Comparison of ENCODE assay signal across 8 cellular contexts in the genomic region with DNA sequence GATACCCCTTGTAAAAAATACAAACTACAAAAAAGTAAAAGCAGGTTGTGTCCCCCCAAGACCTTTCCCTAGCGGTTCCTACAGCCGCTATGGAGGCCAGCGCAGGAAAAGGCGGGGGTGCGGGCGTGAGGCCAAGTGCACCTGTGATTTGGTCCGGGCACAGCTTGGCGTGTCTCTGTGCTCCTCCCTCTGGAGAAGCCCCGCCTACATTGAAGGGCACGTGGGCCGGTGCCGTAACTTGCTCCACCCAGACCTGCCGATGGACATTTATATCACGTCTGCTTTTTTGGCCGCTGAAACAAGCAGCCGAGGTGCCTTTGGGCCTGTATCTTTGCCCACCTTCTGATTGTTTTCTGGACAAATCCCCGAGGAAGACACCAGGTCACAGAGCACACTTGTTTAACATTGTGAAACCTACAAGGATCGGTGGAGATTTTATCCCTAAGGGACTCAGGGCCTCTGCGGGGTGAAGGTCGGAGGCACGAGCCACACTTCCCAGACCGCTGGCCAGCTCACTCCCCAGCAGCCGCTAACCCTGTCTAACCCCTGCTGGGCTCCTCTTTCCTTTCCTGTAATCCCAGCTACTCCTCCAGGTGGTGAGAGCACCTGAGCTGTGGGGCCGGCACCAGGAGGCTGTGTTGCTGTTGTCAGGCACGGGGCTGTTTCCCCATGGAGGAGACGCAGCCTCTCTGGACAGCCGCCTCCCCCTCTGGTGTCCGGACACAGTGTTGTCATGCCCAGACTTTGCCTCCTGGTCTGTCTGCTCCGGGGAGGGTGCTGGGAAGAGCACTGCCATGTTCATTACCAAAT. TPM values are rescaled to one million over a fixed set of nuclear protein-coding genes. Genes with fewer than 3 reads are reported as not detected.
DNase-seq lines count a peak whose midpoint lies in the region; ATAC-seq and TF ChIP-seq lines count a peak whose summit lies in the region.

No MANE protein-coding gene starts in this region.

- intact Hi-C loops in natural killer cell (cut with micrococcal nuclease) (no loop called here), right lobe of liver (cut with DNase I) (no loop called here), vagina (cut with DNase I) (loop anchor here (10.0 kb wide), 1 partner anchor 54 kb away; no protein-coding TSS in a partner anchor)

- H3K27ac Mint-ChIP-seq in natural killer cell (no peak overlapping the region), brain (peak overlapping the region in 3 of 5 experiments; percentile 63 to 88 (median 79))
- H3K27ac Mint-ChIP-seq in natural killer cell treated with Interleukin-12 subunit alpha and Interleukin-12 subunit beta and Interleukin-15 and Interleukin-18, amount 100 ng/mL, for 72 hours: no peak overlapping the region

- peaks cover 3 to 33% (median 17%) of the 10 kb centered on the region in 4 donors for H3K4me1 ChIP-seq in right lobe of liver
- peaks cover 64% of the 10 kb centered on the region for H3K4me1 ChIP-seq in vagina

- peak; percentile 42 for TF ChIP-seq POLR2A in right lobe of liver (IDR thresholded peaks at IDR 0.05)
- no peak for TF ChIP-seq POLR2A in vagina (IDR thresholded peaks at IDR 0.05)

- H3K9me3 Mint-ChIP-seq in natural killer cell (no peaks in the 10 kb centered on the region), brain (no peaks in the 10 kb centered on the region)
- H3K9me3 Mint-ChIP-seq in natural killer cell treated with Interleukin-12 subunit alpha and Interleukin-12 subunit beta and Interleukin-15 and Interleukin-18, amount 100 ng/mL, for 72 hours: no peaks in the 10 kb centered on the region

- DNase-seq in natural killer cell (no peak), right lobe of liver (peak; percentile 83 to 93 (median 91)), vagina (ENCODE audit: extremely low spot score in 2 of 2) (no peak), GM20000 (ENCODE audit: low spot score) (no peak)
- no peak for DNase-seq in natural killer cell treated with Interleukin-12 subunit alpha and Interleukin-12 subunit beta and Interleukin-15 and Interleukin-18, amount 100 ng/mL, for 72 hours (ENCODE audit: low spot score)

- peak overlapping the region in 2 of 3 donors; percentile 34 to 37 for H3K4me3 ChIP-seq in right lobe of liver
- no peak overlapping the region for H3K4me3 ChIP-seq in vagina

- H3K27me3 ChIP-seq in right lobe of liver (no peaks in the 10 kb centered on the region), vagina (no peaks in the 10 kb centered on the region)

- TF ChIP-seq CTCF in natural killer cell (IDR thresholded peaks at IDR 0.05) (no peak), brain (conservative IDR thresholded peaks at IDR 0.05) (no peak), right lobe of liver (IDR thresholded peaks at IDR 0.05) (no peak), vagina (IDR thresholded peaks at IDR 0.05) (no peak), GM20000 (IDR thresholded peaks at IDR 0.05; ENCODE audit: extremely low read depth, missing control alignments) (no peak)

- peak in 2 of 3 donors; percentile 44 to 58 for ATAC-seq in natural killer cell
- no peak for ATAC-seq in natural killer cell treated with Interleukin-12 subunit alpha and Interleukin-12 subunit beta and Interleukin-15 and Interleukin-18, amount 100 ng/mL, for 72 hours
- ATAC-seq in right lobe of liver: peak; percentile 68 to 81 (median 75)
- no peak for ATAC-seq in HG03571 (IDR thresholded peaks at IDR 0.05; ENCODE audit: unreplicated experiment)
- no peak for ATAC-seq in HG02610 (IDR thresholded peaks at IDR 0.05; ENCODE audit: unreplicated experiment)

- H3K9me3 ChIP-seq in right lobe of liver (no peaks in the 10 kb centered on the region), vagina (no peaks in the 10 kb centered on the region)

- H3K4me3 Mint-ChIP-seq in natural killer cell (no peak overlapping the region), brain (peak overlapping the region in 3 of 5 experiments; percentile 37 to 73 (median 63))
- no peak overlapping the region for H3K4me3 Mint-ChIP-seq in natural killer cell treated with Interleukin-12 subunit alpha and Interleukin-12 subunit beta and Interleukin-15 and Interleukin-18, amount 100 ng/mL, for 72 hours

- H3K36me3 ChIP-seq in right lobe of liver (no peaks in the 10 kb centered on the region), vagina (no peaks in the 10 kb centered on the region)

- H3K36me3 Mint-ChIP-seq in natural killer cell (no peaks in the 10 kb centered on the region), brain (no peaks in the 10 kb centered on the region)
- no peaks in the 10 kb centered on the region for H3K36me3 Mint-ChIP-seq in natural killer cell treated with Interleukin-12 subunit alpha and Interleukin-12 subunit beta and Interleukin-15 and Interleukin-18, amount 100 ng/mL, for 72 hours

- H3K27ac ChIP-seq in right lobe of liver: peak overlapping the region; percentile 58 to 89 (median 87)
- peak overlapping the region; percentile 93 for H3K27ac ChIP-seq in vagina

- 40% methylated on average over 10 of the region's 29 CpGs for WGBS in right lobe of liver (ENCODE audit: insufficient coverage, low coverage, low lambda C conversion rate, missing lambda C conversion rate)

- peaks cover 0 to 3% of the 10 kb centered on the region in 2 donors for H3K27me3 Mint-ChIP-seq in natural killer cell (ENCODE audit: low read depth in 2 of 2)
- H3K27me3 Mint-ChIP-seq in natural killer cell treated with Interleukin-12 subunit alpha and Interleukin-12 subunit beta and Interleukin-15 and Interleukin-18, amount 100 ng/mL, for 72 hours: peaks cover 0 to 2% of the 10 kb centered on the region in 2 donors
- H3K27me3 Mint-ChIP-seq in brain: peaks cover 7% of the 10 kb centered on the region

- H3K4me1 Mint-ChIP-seq in natural killer cell: no peaks in the 10 kb centered on the region
- no peaks in the 10 kb centered on the region for H3K4me1 Mint-ChIP-seq in natural killer cell treated with Interleukin-12 subunit alpha and Interleukin-12 subunit beta and Interleukin-15 and Interleukin-18, amount 100 ng/mL, for 72 hours (ENCODE audit: low read depth in 2 of 2)
- H3K4me1 Mint-ChIP-seq in brain: peaks cover 50% of the 10 kb centered on the region

RNA-seq across cellular contexts. Expression of a gene that starts 18.8 kb away (rescaled TPM):
- total RNA-seq in natural killer cell: 10 to 100 TPM; 12.6 to 38.6 (median 18.6) TPM
- 10 to 100 TPM; 14.8 to 18.6 TPM for total RNA-seq in natural killer cell treated with Interleukin-12 subunit alpha and Interleukin-12 subunit beta and Interleukin-15 and Interleukin-18, amount 100 ng/mL, for 72 hours
- polyA plus RNA-seq in brain (ENCODE audit: insufficient read depth, low read depth, low replicate concordance): 17.6 TPM
- 10 to 100 TPM; 12.5 to 24.6 (median 16.9) TPM for total RNA-seq in right lobe of liver
- 24.3 TPM for total RNA-seq in vagina

Comparison
In these comparisons a context has a peak if more than half of its experiments do, and no peak if none do; other contexts are left out.
1. ATAC-seq: peak in natural killer cell (2 of 3) and right lobe of liver (4 of 4); none in natural killer cell treated with Interleukin-12 subunit alpha and Interleukin-12 subunit beta and Interleukin-15 and Interleukin-18, amount 100 ng/mL, for 72 hours (0 of 2), HG03571 (single experiment) and HG02610 (single experiment).
2. DNase-seq: peak in right lobe of liver (3 of 3); none in natural killer cell (single experiment), natural killer cell treated with Interleukin-12 subunit alpha and Interleukin-12 subunit beta and Interleukin-15 and Interleukin-18, amount 100 ng/mL, for 72 hours (single experiment), vagina (0 of 2) and GM20000 (single experiment).
3. H3K27ac Mint-ChIP-seq: peak in brain (3 of 5); none in natural killer cell (0 of 2) and natural killer cell treated with Interleukin-12 subunit alpha and Interleukin-12 subunit beta and Interleukin-15 and Interleukin-18, amount 100 ng/mL, for 72 hours (0 of 2).
4. H3K4me3 Mint-ChIP-seq: peak in brain (3 of 5); none in natural killer cell (single experiment) and natural killer cell treated with Interleukin-12 subunit alpha and Interleukin-12 subunit beta and Interleukin-15 and Interleukin-18, amount 100 ng/mL, for 72 hours (single experiment).
5. H3K4me3 ChIP-seq: peak in right lobe of liver (2 of 3); none in vagina (0 of 2).